In the genomic region with DNA sequence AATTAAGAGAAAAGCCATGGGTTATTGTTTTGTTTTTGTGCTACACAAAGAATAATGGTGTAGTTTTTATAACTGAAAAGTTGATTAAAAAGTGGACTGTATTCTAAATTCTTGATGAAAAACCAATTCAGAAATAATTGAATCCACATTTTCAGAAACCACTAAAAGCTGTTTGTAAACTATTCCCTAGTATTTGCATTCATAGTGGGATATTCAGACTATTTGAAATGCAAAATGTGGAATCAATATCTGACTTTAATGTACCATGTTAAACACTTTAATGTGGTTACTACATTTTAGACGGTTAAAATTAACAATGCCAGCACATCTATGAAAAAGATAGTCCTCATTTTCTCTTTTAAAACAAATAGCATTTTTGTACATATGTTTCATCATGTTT, we compare ENCODE assay signal across 20 cellular contexts.
DNase-seq lines count a peak whose midpoint lies in the region; ATAC-seq, FAIRE-seq and TF ChIP-seq lines count a peak whose summit lies in the region.
"Had no signal": no experiment of that assay in that cellular context is flagged by ENCODE, and none has a peak within 500 bp of the region (broad histone marks: within the 10 kb centered on the region; RNA-seq: fewer than 3 reads in every experiment).

No MANE protein-coding gene starts in this region.

- no peak overlapping the region for H3K27ac ChIP-seq in SK-N-SH (ENCODE audit: low read depth in 2 of 2, low read length in 1 of 2)
- no peak overlapping the region for H3K27ac ChIP-seq in endothelial cell of umbilical vein (ENCODE audit: insufficient read depth, low read depth, low read length)
- H3K27ac ChIP-seq: 22Rv1 had no signal

- H3K36me3 ChIP-seq in SK-N-SH (replicated peaks in 1 of 2; ENCODE audit: control insufficient read depth in 1 of 2, insufficient read depth in 2 of 2, low read length in 1 of 2) (no peaks in the 10 kb centered on the region), endothelial cell of umbilical vein (ENCODE audit: control insufficient read depth in 2 of 2, extremely low read depth in 1 of 2, insufficient read depth in 2 of 2, low read length in 2 of 2) (no peaks in the 10 kb centered on the region)
- H3K36me3 ChIP-seq: HAP-1 had no signal

- no peak for DNase-seq in SK-N-SH
- no peak for DNase-seq in endothelial cell of umbilical vein (ENCODE audit: low read depth, low spot score)
- peak; percentile 54 for DNase-seq in fibroblast of peridontal ligament (ENCODE audit: extremely low read depth)
- no peak for DNase-seq in SKM-1 treated with dmso at 0.1 percent for 144 hours (lab: John Stamatoyannopoulos, UW; ENCODE audit: unreplicated experiment)
- DNase-seq: C1 segment of cervical spinal cord; Calu3; CD4-positive, alpha-beta memory T cell; COR-L47; DMS53; DMS79 treated with DMSO at 0.1 percent for 48 hours; GF-D8; GOT3; HFFc6 had no signal

- H3K79me2 ChIP-seq in SK-N-SH (ENCODE audit: insufficient read depth) (no peaks in the 10 kb centered on the region), endothelial cell of umbilical vein (ENCODE audit: control insufficient read depth, insufficient read depth, low read length) (no peaks in the 10 kb centered on the region)

- no TSS peak for BruUV-seq in endothelial cell of umbilical vein (replicated peaks; lab: Mats Ljungman, UMichigan)

- H3K9me2 ChIP-seq in SK-N-SH = no peaks in the 10 kb centered on the region

- peaks cover 37% of the 10 kb centered on the region for H3F3A ChIP-seq in SK-N-SH (replicated peaks; ENCODE audit: insufficient read depth)

- H3K4me1 ChIP-seq in SK-N-SH (ENCODE audit: control insufficient read depth in 1 of 2, insufficient read depth in 2 of 2, low read depth in 1 of 2, low read length in 1 of 2) = peaks cover 0 to 20% of the 10 kb centered on the region in 2 experiments; a peak in 3 of 4 replicates
- H3K4me1 ChIP-seq in endothelial cell of umbilical vein (ENCODE audit: control insufficient read depth, extremely low read depth, insufficient read depth, low read length) = no peaks in the 10 kb centered on the region
- H3K4me1 ChIP-seq: HAP-1 had no signal

- TF ChIP-seq CTCF in SK-N-SH (IDR thresholded peaks at IDR 0.05) (no peak), endothelial cell of umbilical vein (IDR thresholded peaks at IDR 0.05; ENCODE audit: extremely low read depth in 1 of 2, insufficient read depth in 1 of 2, low read depth in 1 of 2, low read length in 2 of 2) (no peak)

- H3K9me3 ChIP-seq in SK-N-SH (no peaks in the 10 kb centered on the region), endothelial cell of umbilical vein (replicated peaks; ENCODE audit: control insufficient read depth, insufficient read depth, low read length) (no peaks in the 10 kb centered on the region)
- H3K9me3 ChIP-seq: HAP-1 had no signal

- POLR2A ChIA-PET in SK-N-SH (lab: Yijun Ruan, JAX) (no interaction called here), endothelial cell of umbilical vein (lab: Charles Lee) (no interaction called here)

- 37% methylated on average over 1 of the region's 1 CpG for WGBS in SK-N-SH (ENCODE audit: low lambda C conversion rate)

- ATAC-seq in SK-N-SH treated with all-trans-retinoic acid at 6 μM for 48 hours (no peak), HG03439 (IDR thresholded peaks at IDR 0.05; ENCODE audit: unreplicated experiment) (no peak)

- TF ChIP-seq RAD21 in SK-N-SH (IDR thresholded peaks at IDR 0.05; ENCODE audit: low read length) = no peak

- dilution Hi-C loops in endothelial cell of umbilical vein (cut with MboI; ENCODE audit: extremely low pct_ligation_motif_present, low sequenced_read_pairs) = no loop called here

- CTCF ChIA-PET in SK-N-SH (lab: Yijun Ruan, JAX) = no interaction called here
- CTCF ChIA-PET in endothelial cell of umbilical vein (lab: Charles Lee) = no interaction called here

- intact Hi-C loops in endothelial cell of umbilical vein (cut with micrococcal nuclease) = no loop called here

- TF ChIP-seq EP300 in SK-N-SH (IDR thresholded peaks at IDR 0.05; ENCODE audit: borderline replicate concordance in 1 of 2, low read depth in 1 of 2, low read length in 1 of 2) = no peak

- FAIRE-seq in endothelial cell of umbilical vein (lab: Jason Lieb, UNC) = peak; percentile 35
- FAIRE-seq: GM12891, GM18507, H54 had no signal

- no peak for TF ChIP-seq POLR2A in endothelial cell of umbilical vein (IDR thresholded peaks at IDR 0.05; ENCODE audit: low read depth, low read length)

- no peaks in the 10 kb centered on the region for H4K20me1 ChIP-seq in SK-N-SH (ENCODE audit: insufficient read depth)
- no peaks in the 10 kb centered on the region for H4K20me1 ChIP-seq in endothelial cell of umbilical vein (replicated peaks; ENCODE audit: control insufficient read depth, extremely low read depth, insufficient read depth, low read length)

- H3K4me2 ChIP-seq in SK-N-SH (no peak overlapping the region), endothelial cell of umbilical vein (ENCODE audit: insufficient read depth, low read length) (no peak overlapping the region)

- no peaks in the 10 kb centered on the region for H3K9me1 ChIP-seq in endothelial cell of umbilical vein (replicated peaks; ENCODE audit: control insufficient read depth, extremely low read depth, insufficient read depth, low read length)

- H3K4me3 ChIP-seq in SK-N-SH (ENCODE audit: low read depth in 2 of 2, low read length in 1 of 2) (no peak overlapping the region), endothelial cell of umbilical vein (replicated peaks in 1 of 3; ENCODE audit: insufficient read depth in 1 of 3, low read depth in 1 of 3, low read length in 3 of 3) (no peak overlapping the region)
- H3K4me3 ChIP-seq: HAP-1 had no signal

- no peak overlapping the region for H3K9ac ChIP-seq in SK-N-SH
- H3K9ac ChIP-seq in endothelial cell of umbilical vein (replicated peaks; ENCODE audit: extremely low read depth, insufficient read depth, low read length) = no peak overlapping the region

- H3K27me3 ChIP-seq in SK-N-SH (ENCODE audit: insufficient read depth) (no peaks in the 10 kb centered on the region), endothelial cell of umbilical vein (ENCODE audit: control insufficient read depth in 2 of 2, insufficient read depth in 2 of 2, low read length in 2 of 2) (no peaks in the 10 kb centered on the region)

- peak overlapping the region; percentile 43; the same call in 1 of the 2 replicates for H2AFZ ChIP-seq in SK-N-SH (ENCODE audit: low read depth)
- no peak overlapping the region for H2AFZ ChIP-seq in endothelial cell of umbilical vein (ENCODE audit: low read depth, low read length)

TF ChIP-seq in SK-N-SH, 30 proteins besides CTCF, POLR2A, EP300 and RAD21 (continues in another document):
- no peak for TF ChIP-seq CHD2 (IDR thresholded peaks at IDR 0.05; ENCODE audit: low read length, partially characterized antibody)
- TF ChIP-seq, protein P1, sequence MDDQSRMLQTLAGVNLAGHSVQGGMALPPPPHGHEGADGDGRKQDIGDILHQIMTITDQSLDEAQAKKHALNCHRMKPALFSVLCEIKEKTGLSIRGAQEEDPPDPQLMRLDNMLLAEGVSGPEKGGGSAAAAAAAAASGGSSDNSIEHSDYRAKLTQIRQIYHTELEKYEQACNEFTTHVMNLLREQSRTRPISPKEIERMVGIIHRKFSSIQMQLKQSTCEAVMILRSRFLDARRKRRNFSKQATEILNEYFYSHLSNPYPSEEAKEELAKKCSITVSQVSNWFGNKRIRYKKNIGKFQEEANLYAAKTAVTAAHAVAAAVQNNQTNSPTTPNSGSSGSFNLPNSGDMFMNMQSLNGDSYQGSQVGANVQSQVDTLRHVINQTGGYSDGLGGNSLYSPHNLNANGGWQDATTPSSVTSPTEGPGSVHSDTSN (IDR thresholded peaks at IDR 0.05) = no peak
- no peak for TF ChIP-seq JUND (IDR thresholded peaks at IDR 0.05)
- TF ChIP-seq TEAD4 (IDR thresholded peaks at IDR 0.05; ENCODE audit: borderline replicate concordance, insufficient read depth) = no peak

TF ChIP-seq in SK-N-SH treated with all-trans-retinoic acid at 6 μM for 48 hours, 23 proteins besides CTCF, POLR2A, EP300 and RAD21 (continues in another document):
- no peak for TF ChIP-seq CSDC2 (CRISPR knock-in tag; IDR thresholded peaks at IDR 0.05)
- TF ChIP-seq, protein P2, sequence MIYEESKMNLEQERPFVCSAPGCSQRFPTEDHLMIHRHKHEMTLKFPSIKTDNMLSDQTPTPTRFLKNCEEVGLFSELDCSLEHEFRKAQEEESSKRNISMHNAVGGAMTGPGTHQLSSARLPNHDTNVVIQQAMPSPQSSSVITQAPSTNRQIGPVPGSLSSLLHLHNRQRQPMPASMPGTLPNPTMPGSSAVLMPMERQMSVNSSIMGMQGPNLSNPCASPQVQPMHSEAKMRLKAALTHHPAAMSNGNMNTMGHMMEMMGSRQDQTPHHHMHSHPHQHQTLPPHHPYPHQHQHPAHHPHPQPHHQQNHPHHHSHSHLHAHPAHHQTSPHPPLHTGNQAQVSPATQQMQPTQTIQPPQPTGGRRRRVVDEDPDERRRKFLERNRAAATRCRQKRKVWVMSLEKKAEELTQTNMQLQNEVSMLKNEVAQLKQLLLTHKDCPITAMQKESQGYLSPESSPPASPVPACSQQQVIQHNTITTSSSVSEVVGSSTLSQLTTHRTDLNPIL (CRISPR knock-in tag; IDR thresholded peaks at IDR 0.05; ENCODE audit: low read depth) = no peak

TF ChIP-seq in endothelial cell of umbilical vein, 7 proteins besides CTCF, POLR2A, EP300 and RAD21:
- TF ChIP-seq JUN (IDR thresholded peaks at IDR 0.05; ENCODE audit: borderline replicate concordance, insufficient read depth, insufficient read length, low read depth) = no peak
- TF ChIP-seq GATA2 (IDR thresholded peaks at IDR 0.05; ENCODE audit: insufficient read depth, insufficient read length, low read depth, low read length) = no peak
- no peak for TF ChIP-seq POLR2AphosphoS5 (IDR thresholded peaks at IDR 0.05; ENCODE audit: insufficient read depth, low read depth, low read length)
- TF ChIP-seq EZH2 (IDR thresholded peaks at IDR 0.05; ENCODE audit: borderline replicate concordance, low read depth, low read length, severe bottlenecking) = no peak
- no peak for TF ChIP-seq MYC (IDR thresholded peaks at IDR 0.05; ENCODE audit: low read depth, low read length)
- TF ChIP-seq FOS (IDR thresholded peaks at IDR 0.05; ENCODE audit: borderline replicate concordance, insufficient read depth, low read length) = no peak
- TF ChIP-seq, protein P3, sequence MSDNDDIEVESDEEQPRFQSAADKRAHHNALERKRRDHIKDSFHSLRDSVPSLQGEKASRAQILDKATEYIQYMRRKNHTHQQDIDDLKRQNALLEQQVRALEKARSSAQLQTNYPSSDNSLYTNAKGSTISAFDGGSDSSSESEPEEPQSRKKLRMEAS (IDR thresholded peaks at IDR 0.05; ENCODE audit: insufficient read depth, insufficient read length) = no peak
TF ChIP-seq in endothelial cell of umbilical vein: peak in this region for 0.
